In genomic region chr6:83539678-83540077, GRCh38 we compare ENCODE assay signal across 3 cellular contexts. TPM values are rescaled to one million over a fixed set of nuclear protein-coding genes. Genes with fewer than 3 reads are reported as not detected.
"Had no signal": no experiment of that assay in that cellular context is flagged by ENCODE, and none has a peak within 500 bp of the region (broad histone marks: within the 10 kb centered on the region; RNA-seq: fewer than 3 reads in every experiment).

No MANE protein-coding gene starts in this region.

- H3K4me3 ChIP-seq: GM12878 had no signal

- DNase-seq: GDM1, GF-D8 had no signal

- ATAC-seq: GM12878 had no signal

RNA-seq across cellular contexts. Expression of gene PRSS35, which starts 27.3 kb away (rescaled TPM):
- polyA plus RNA-seq: GM12878 had no signal
